29 cellular contexts compared by ENCODE assay signal in genomic region chr11:112811781-112812180, GRCh38.
"Had no signal": no experiment of that assay in that cellular context is flagged by ENCODE, and none has a peak within 500 bp of the region (broad histone marks: within the 10 kb centered on the region; RNA-seq: fewer than 3 reads in every experiment).

No MANE protein-coding gene starts in this region.

- H3K27ac ChIP-seq: ascending aorta, cardiac muscle cell, Peyer's patch, SJSA1 had no signal

- DNase-seq: activated CD4-positive, alpha-beta T cell treated with anti-CD3 and anti-CD28 coated beads, Interleukin-2, amount 10 ng/mL, durations not matched to agents 24 days and 14 days; activated CD4-positive, alpha-beta T cell treated with anti-CD3 and anti-CD28 coated beads, Interleukin-2, amount 50 U/mL, for 4 hours; activated CD8-positive, alpha-beta T cell treated with anti-CD3 and anti-CD28 coated beads for 36 hours; activated effector memory CD4-positive, alpha-beta T cell treated with anti-CD3 and anti-CD28 coated beads, Interleukin-2, amount 50 U/mL, for 16 hours; activated naive CD4-positive, alpha-beta T cell treated with Interleukin-2 at 50 U/mL for 16 hours; activated naive CD8-positive, alpha-beta T cell treated with anti-CD3 and anti-CD28 coated beads, Interleukin-2, amount 10 ng/mL, durations not matched to agents 7 days and 5 days; activated T-cell treated with anti-CD3 and anti-CD28 coated beads, Interleukin-2, amount 50 U/mL, for 1 hour; activated T-cell treated with anti-CD3 and anti-CD28 coated beads, Interleukin-2, amount 50 U/mL, for 72 hours; amygdala; Karpas-422; KBM-7; MG63; NCI-H1048; NCI-H1417 treated with DMSO at 0.1 percent for 48 hours; NCI-H1930; NCI-H2081 treated with DMSO at 0.1 percent for 48 hours; NCI-H226; NCI-H510A treated with DMSO at 0.1 percent for 48 hours; NCI-H526 treated with DMSO at 0.1 percent for 48 hours; NCI-H82; NK-92 treated with Interleukin-12 subunit alpha and Interleukin-12 subunit beta, amount 100 ng/mL, for 24 hours; PC-3; Peyer's patch; RPMI8226; SHP77 treated with DMSO at 0.1 percent for 48 hours; SK-N-SH had no signal

- H3K27me3 ChIP-seq: ascending aorta, cardiac muscle cell, MG63, Peyer's patch, SJSA1 had no signal

- H3K9ac ChIP-seq: SK-N-SH had no signal

- H3K4me1 ChIP-seq: Peyer's patch, SJSA1 had no signal

- H3K4me3 ChIP-seq: ascending aorta, cardiac muscle cell, MG63, Peyer's patch, SJSA1 had no signal

- H3K36me3 ChIP-seq: ascending aorta, cardiac muscle cell, MG63, Peyer's patch, SJSA1 had no signal
